In the genomic region with DNA sequence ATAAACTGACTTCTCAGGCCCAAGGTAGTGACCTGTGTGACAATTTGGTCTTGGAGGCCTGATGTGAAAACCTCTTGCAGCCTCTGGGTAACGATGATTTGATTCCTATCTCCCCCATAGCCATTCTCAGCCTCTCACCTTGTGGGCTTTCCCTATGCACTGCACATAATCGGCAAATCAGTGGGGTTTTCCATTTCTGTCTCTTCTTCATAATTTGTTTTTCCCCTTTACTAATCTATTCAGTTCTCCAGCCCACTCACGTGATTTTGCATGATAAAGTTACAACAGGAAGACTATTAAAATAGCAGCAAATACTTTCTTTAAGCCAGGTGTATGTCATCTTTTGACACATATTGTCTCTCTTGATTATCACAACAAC, we compare ENCODE assay signal across 1 cellular context.
TF ChIP-seq lines count a peak whose summit lies in the region.

No MANE protein-coding gene starts in this region.

TF ChIP-seq in GM12878, 131 proteins besides CTCF, POLR2A, EP300 and RAD21 (continued from another document):
- TF ChIP-seq NFIC (IDR thresholded peaks at IDR 0.05; ENCODE audit: low read depth, low read length) (peak; percentile 69; the same call in 1 of the 2 replicates), RAD51 (IDR thresholded peaks at IDR 0.05) (peak; percentile 81), GABPA (IDR thresholded peaks at IDR 0.05; ENCODE audit: low read depth) (no peak)
- TF ChIP-seq, protein P1, sequence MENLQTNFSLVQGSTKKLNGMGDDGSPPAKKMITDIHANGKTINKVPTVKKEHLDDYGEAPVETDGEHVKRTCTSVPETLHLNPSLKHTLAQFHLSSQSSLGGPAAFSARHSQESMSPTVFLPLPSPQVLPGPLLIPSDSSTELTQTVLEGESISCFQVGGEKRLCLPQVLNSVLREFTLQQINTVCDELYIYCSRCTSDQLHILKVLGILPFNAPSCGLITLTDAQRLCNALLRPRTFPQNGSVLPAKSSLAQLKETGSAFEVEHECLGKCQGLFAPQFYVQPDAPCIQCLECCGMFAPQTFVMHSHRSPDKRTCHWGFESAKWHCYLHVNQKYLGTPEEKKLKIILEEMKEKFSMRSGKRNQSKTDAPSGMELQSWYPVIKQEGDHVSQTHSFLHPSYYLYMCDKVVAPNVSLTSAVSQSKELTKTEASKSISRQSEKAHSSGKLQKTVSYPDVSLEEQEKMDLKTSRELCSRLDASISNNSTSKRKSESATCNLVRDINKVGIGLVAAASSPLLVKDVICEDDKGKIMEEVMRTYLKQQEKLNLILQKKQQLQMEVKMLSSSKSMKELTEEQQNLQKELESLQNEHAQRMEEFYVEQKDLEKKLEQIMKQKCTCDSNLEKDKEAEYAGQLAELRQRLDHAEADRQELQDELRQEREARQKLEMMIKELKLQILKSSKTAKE (IDR thresholded peaks at IDR 0.05; ENCODE audit: low read depth, poor library complexity, severe bottlenecking): no peak
TF ChIP-seq in GM12878: peak in this region for 7.
